Comparison of ENCODE assay signal across 8 cellular contexts in genomic region chr11:36376888-36377758, GRCh38.
DNase-seq lines count a peak whose midpoint lies in the region; ATAC-seq lines count a peak whose summit lies in the region.

No MANE protein-coding gene starts in this region.

- H2AK5ac ChIP-seq in mesendoderm (ENCODE audit: low read length) = no peak overlapping the region

- peaks cover under 1% of the 10 kb centered on the region for H3K4me1 ChIP-seq in mesendoderm (ENCODE audit: control insufficient read depth, low read depth, low read length)

- ATAC-seq in activated CD4-positive, CD25-positive, alpha-beta regulatory T cell treated with anti-CD3 and anti-CD28 coated beads, Interleukin-2, amount 50 U/mL, for 24 hours = peak; percentile 49 to 65
- peak; percentile 70 for ATAC-seq in effector memory CD8-positive, alpha-beta T cell (replicated peaks)
- peak; percentile 89 for ATAC-seq in stimulated activated effector memory CD8-positive, alpha-beta T cell treated with anti-CD3 and anti-CD28 coated beads, Interleukin-12 subunit alpha, Interleukin-12 subunit beta, amount 100 ng/mL, for 72 hours

- no peak overlapping the region for H2BK5ac ChIP-seq in mesendoderm (ENCODE audit: low read length)

- H3K27ac Mint-ChIP-seq in effector memory CD8-positive, alpha-beta T cell = peak overlapping the region; percentile 88 to 97
- H3K27ac Mint-ChIP-seq in stimulated activated effector memory CD8-positive, alpha-beta T cell treated with anti-CD3 and anti-CD28 coated beads, Interleukin-12 subunit alpha, Interleukin-12 subunit beta, amount 100 ng/mL, for 72 hours = peak overlapping the region; percentile 94

- no CpG with 5 or more reads among the region's 68 CpGs for WGBS in mesendoderm (ENCODE audit: extremely low coverage, insufficient coverage, low lambda C conversion rate)

- peak overlapping the region; percentile 44 for H3K4me3 ChIP-seq in mesendoderm (ENCODE audit: low read length)

- H3K79me2 ChIP-seq in mesendoderm (ENCODE audit: control insufficient read depth, insufficient read depth, low read length) = no peaks in the 10 kb centered on the region

- peak overlapping the region; percentile 82 for H3K56ac ChIP-seq in mesendoderm (ENCODE audit: low read length)

- H3K9me3 Mint-ChIP-seq in effector memory CD8-positive, alpha-beta T cell = no peaks in the 10 kb centered on the region
- H3K9me3 Mint-ChIP-seq in stimulated activated effector memory CD8-positive, alpha-beta T cell treated with anti-CD3 and anti-CD28 coated beads, Interleukin-12 subunit alpha, Interleukin-12 subunit beta, amount 100 ng/mL, for 72 hours = no peaks in the 10 kb centered on the region

- peak overlapping the region; percentile 88 to 98 for H3K4me3 Mint-ChIP-seq in effector memory CD8-positive, alpha-beta T cell
- peak overlapping the region; percentile 92 for H3K4me3 Mint-ChIP-seq in stimulated activated effector memory CD8-positive, alpha-beta T cell treated with anti-CD3 and anti-CD28 coated beads, Interleukin-12 subunit alpha, Interleukin-12 subunit beta, amount 100 ng/mL, for 72 hours

- peaks cover 55% of the 10 kb centered on the region for H3K36me3 Mint-ChIP-seq in effector memory CD8-positive, alpha-beta T cell (ENCODE audit: insufficient read depth)
- H3K36me3 Mint-ChIP-seq in stimulated activated effector memory CD8-positive, alpha-beta T cell treated with anti-CD3 and anti-CD28 coated beads, Interleukin-12 subunit alpha, Interleukin-12 subunit beta, amount 100 ng/mL, for 72 hours = peaks cover 58% of the 10 kb centered on the region

- peak overlapping the region; percentile 47 for H3K4me2 ChIP-seq in mesendoderm (ENCODE audit: low read length)

- H2BK15ac ChIP-seq in mesendoderm (replicated peaks; ENCODE audit: low read depth) = no peak overlapping the region

- H3K27ac ChIP-seq in mesendoderm (ENCODE audit: low read depth, low read length) = no peak overlapping the region

- no peak overlapping the region for H2BK120ac ChIP-seq in mesendoderm (ENCODE audit: low read depth, low read length)

- peak overlapping the region; percentile 65 for H3K9ac ChIP-seq in mesendoderm (ENCODE audit: low read length)

- H3K79me1 ChIP-seq in mesendoderm (ENCODE audit: low read length) = no peaks in the 10 kb centered on the region

- no peak overlapping the region for H4K8ac ChIP-seq in mesendoderm (ENCODE audit: low read depth, low read length)

- no peak overlapping the region for H3K23ac ChIP-seq in mesendoderm (ENCODE audit: low read length)

- peaks cover 34 to 56% of the 10 kb centered on the region in 2 donors for H3K4me1 Mint-ChIP-seq in effector memory CD8-positive, alpha-beta T cell (ENCODE audit: low read depth in 2 of 2)
- peaks cover 44% of the 10 kb centered on the region for H3K4me1 Mint-ChIP-seq in stimulated activated effector memory CD8-positive, alpha-beta T cell treated with anti-CD3 and anti-CD28 coated beads, Interleukin-12 subunit alpha, Interleukin-12 subunit beta, amount 100 ng/mL, for 72 hours

- H3K18ac ChIP-seq in mesendoderm (ENCODE audit: low read length) = no peak overlapping the region

- H3K36me3 ChIP-seq in mesendoderm (ENCODE audit: control insufficient read depth, insufficient read depth, low read length) = no peaks in the 10 kb centered on the region

- no peaks in the 10 kb centered on the region for H3K27me3 Mint-ChIP-seq in effector memory CD8-positive, alpha-beta T cell

- peaks cover 2% of the 10 kb centered on the region for H3K27me3 ChIP-seq in mesendoderm (ENCODE audit: insufficient read depth, low read length, poor library complexity)

- H3K4ac ChIP-seq in mesendoderm (ENCODE audit: low read depth, low read length) = no peak overlapping the region

- H4K5ac ChIP-seq in mesendoderm (ENCODE audit: low read length) = no peak overlapping the region

- DNase-seq in activated CD4-positive, CD25-positive, alpha-beta regulatory T cell (lab: John Stamatoyannopoulos, UW) = no peak
- DNase-seq in KG1 (lab: John Stamatoyannopoulos, UW) = peak; percentile 49
- peak; percentile 43 for DNase-seq in activated CD4-positive, alpha-beta T cell treated with anti-CD3 and anti-CD28 coated beads, Interleukin-2, amount 50 U/mL, for 1 hour
- peak; percentile 64 to 75 (median 69) for DNase-seq in effector memory CD8-positive, alpha-beta T cell
- DNase-seq in mesendoderm = peak; percentile 78
- DNase-seq in stimulated activated effector memory CD8-positive, alpha-beta T cell treated with anti-CD3 and anti-CD28 coated beads, Interleukin-12 subunit alpha, Interleukin-12 subunit beta, amount 100 ng/mL, for 72 hours (ENCODE audit: low spot score in 2 of 2) = peak; percentile 65 to 85
- DNase-seq in HCEC 1CT = no peak

Comparison
In these comparisons a context has a peak if more than half of its experiments do, and no peak if none do; other contexts are left out.
1. DNase-seq: peak in KG1 (single experiment), activated CD4-positive, alpha-beta T cell treated with anti-CD3 and anti-CD28 coated beads, Interleukin-2, amount 50 U/mL, for 1 hour (single experiment), effector memory CD8-positive, alpha-beta T cell (3 of 3), mesendoderm (single experiment) and stimulated activated effector memory CD8-positive, alpha-beta T cell treated with anti-CD3 and anti-CD28 coated beads, Interleukin-12 subunit alpha, Interleukin-12 subunit beta, amount 100 ng/mL, for 72 hours (2 of 2); none in activated CD4-positive, CD25-positive, alpha-beta regulatory T cell (0 of 4) and HCEC 1CT (single experiment).
2. Peak in every context shown above with its lines, with median percentiles within 50 percentile points of each other: ATAC-seq.